8 cellular contexts compared by ENCODE assay signal in the genomic region with DNA sequence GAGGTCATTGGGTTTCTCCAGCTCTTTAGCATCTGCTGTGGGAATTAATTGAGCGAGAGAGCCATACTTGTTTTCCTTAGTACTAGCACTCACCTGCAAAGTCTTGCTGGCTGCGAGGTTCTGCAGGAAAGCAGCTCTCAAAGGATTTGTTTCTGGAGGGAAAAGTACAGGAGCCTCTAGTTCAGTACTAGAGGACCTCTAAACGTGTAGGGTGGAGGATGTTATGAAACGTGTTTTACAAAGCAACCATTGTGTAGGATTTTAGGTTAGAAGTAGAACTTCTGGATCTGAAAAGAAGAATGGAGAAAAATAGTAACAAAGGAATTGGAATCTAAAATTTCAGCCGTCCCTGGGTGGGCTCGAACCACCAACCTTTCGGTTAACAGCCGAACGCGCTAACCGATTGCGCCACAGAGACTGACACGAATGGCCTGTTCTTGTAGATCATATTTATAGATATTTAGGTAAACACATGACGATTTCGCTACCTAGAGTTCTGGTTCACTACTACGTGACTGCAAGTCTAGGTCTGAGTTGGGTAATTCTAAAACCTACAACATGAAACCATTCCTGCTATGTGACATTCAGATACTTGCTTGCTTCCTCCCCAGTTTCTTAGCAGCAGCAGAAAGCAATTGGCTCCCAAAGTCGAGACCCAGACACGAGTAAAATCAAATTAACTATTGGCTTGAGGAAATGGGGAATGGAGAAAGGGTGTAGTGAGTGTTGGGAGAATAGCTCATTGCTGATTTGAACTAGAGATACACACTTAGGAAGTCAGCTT.
DNase-seq lines count a peak whose midpoint lies in the region; ATAC-seq lines count a peak whose summit lies in the region.

No MANE protein-coding gene starts in this region.

- no peak overlapping the region for H3K4me3 ChIP-seq in CD4-positive, CD25-positive, alpha-beta regulatory T cell (ENCODE audit: low read depth, low read length)

- H3K27me3 Mint-ChIP-seq in CD4-positive, CD25-positive, alpha-beta regulatory T cell = peaks cover 45% of the 10 kb centered on the region
- peaks cover 29 to 63% (median 47%) of the 10 kb centered on the region in 5 donors for H3K27me3 Mint-ChIP-seq in naive thymus-derived CD8-positive, alpha-beta T cell

- no peaks in the 10 kb centered on the region for H3K9me3 Mint-ChIP-seq in CD4-positive, CD25-positive, alpha-beta regulatory T cell
- peaks cover 0 to 2% (median 0%) of the 10 kb centered on the region in 9 donors for H3K9me3 Mint-ChIP-seq in naive thymus-derived CD8-positive, alpha-beta T cell

- no peak overlapping the region for H3K27ac Mint-ChIP-seq in CD4-positive, CD25-positive, alpha-beta regulatory T cell
- peak overlapping the region in 3 of 10 donors; percentile 38 to 90 (median 87) for H3K27ac Mint-ChIP-seq in naive thymus-derived CD8-positive, alpha-beta T cell

- H3K27ac ChIP-seq in CD4-positive, CD25-positive, alpha-beta regulatory T cell (ENCODE audit: insufficient read depth, low read length, poor library complexity, severe bottlenecking) = no peak overlapping the region

- DNase-seq in CD4-positive, CD25-positive, alpha-beta regulatory T cell = peak in 2 of 3 donors; percentile 20 to 38
- DNase-seq in HT-29 (ENCODE audit: low spot score) (peak; percentile 48), astrocyte of the hippocampus (ENCODE audit: low read depth, low spot score) (peak; percentile 47), posterior cingulate gyrus (no peak), hippocampal formation (lab: John Stamatoyannopoulos, UW) (no peak)
- peak in 6 of 10 donors; percentile 6 to 48 (median 44) for DNase-seq in naive thymus-derived CD8-positive, alpha-beta T cell
- no peak for DNase-seq in activated effector memory CD4-positive, alpha-beta T cell treated with Interleukin-2 at 50 U/mL for 16 hours

- H3K27me3 ChIP-seq in CD4-positive, CD25-positive, alpha-beta regulatory T cell (ENCODE audit: control insufficient read depth, insufficient read depth, low read length) = peaks cover 20% of the 10 kb centered on the region

- intact Hi-C loops in posterior cingulate gyrus (cut with DNase I) = no loop called here

- peaks cover 3% of the 10 kb centered on the region for H3K36me3 Mint-ChIP-seq in CD4-positive, CD25-positive, alpha-beta regulatory T cell
- H3K36me3 Mint-ChIP-seq in naive thymus-derived CD8-positive, alpha-beta T cell = peaks cover 0 to 17% (median 3%) of the 10 kb centered on the region in 3 donors

- no peaks in the 10 kb centered on the region for H3K9me3 ChIP-seq in CD4-positive, CD25-positive, alpha-beta regulatory T cell (ENCODE audit: control insufficient read depth in 2 of 2, low read length in 2 of 2)

- POLR2A ChIA-PET in naive thymus-derived CD8-positive, alpha-beta T cell (lab: Charles Lee) = no interaction called here

- no peaks in the 10 kb centered on the region for H3K4me1 ChIP-seq in CD4-positive, CD25-positive, alpha-beta regulatory T cell (ENCODE audit: control insufficient read depth, insufficient read depth, low read length, poor library complexity, severe bottlenecking)

- H3K4me3 Mint-ChIP-seq in CD4-positive, CD25-positive, alpha-beta regulatory T cell = peak overlapping the region in 1 of 4 donors; percentile 18
- peak overlapping the region in 9 of 10 donors; percentile 19 to 79 (median 45) for H3K4me3 Mint-ChIP-seq in naive thymus-derived CD8-positive, alpha-beta T cell

- H3K36me3 ChIP-seq in CD4-positive, CD25-positive, alpha-beta regulatory T cell (ENCODE audit: control insufficient read depth, insufficient read depth, low read length) = no peaks in the 10 kb centered on the region

- peaks cover 0 to 5% (median 4%) of the 10 kb centered on the region in 4 donors for H3K4me1 Mint-ChIP-seq in CD4-positive, CD25-positive, alpha-beta regulatory T cell
- H3K4me1 Mint-ChIP-seq in naive thymus-derived CD8-positive, alpha-beta T cell = peaks cover 6 to 12% (median 9%) of the 10 kb centered on the region in 4 donors

- ATAC-seq in CD4-positive, CD25-positive, alpha-beta regulatory T cell (ENCODE audit: low read depth in 2 of 2) = no peak
- peak in 1 of 2 donors; percentile 82 for ATAC-seq in naive thymus-derived CD8-positive, alpha-beta T cell
- no peak for ATAC-seq in GM21526 (IDR thresholded peaks at IDR 0.05; ENCODE audit: low FRiP score, unreplicated experiment)

Comparison
In these comparisons a context has a peak if more than half of its experiments do, and no peak if none do; other contexts are left out.
1. DNase-seq: peak in CD4-positive, CD25-positive, alpha-beta regulatory T cell (2 of 3), HT-29 (single experiment), astrocyte of the hippocampus (single experiment) and naive thymus-derived CD8-positive, alpha-beta T cell (6 of 10); none in activated effector memory CD4-positive, alpha-beta T cell treated with Interleukin-2 at 50 U/mL for 16 hours (single experiment), posterior cingulate gyrus (0 of 10) and hippocampal formation (0 of 2).